Comparison of ENCODE assay signal across 8 cellular contexts in the genomic region with DNA sequence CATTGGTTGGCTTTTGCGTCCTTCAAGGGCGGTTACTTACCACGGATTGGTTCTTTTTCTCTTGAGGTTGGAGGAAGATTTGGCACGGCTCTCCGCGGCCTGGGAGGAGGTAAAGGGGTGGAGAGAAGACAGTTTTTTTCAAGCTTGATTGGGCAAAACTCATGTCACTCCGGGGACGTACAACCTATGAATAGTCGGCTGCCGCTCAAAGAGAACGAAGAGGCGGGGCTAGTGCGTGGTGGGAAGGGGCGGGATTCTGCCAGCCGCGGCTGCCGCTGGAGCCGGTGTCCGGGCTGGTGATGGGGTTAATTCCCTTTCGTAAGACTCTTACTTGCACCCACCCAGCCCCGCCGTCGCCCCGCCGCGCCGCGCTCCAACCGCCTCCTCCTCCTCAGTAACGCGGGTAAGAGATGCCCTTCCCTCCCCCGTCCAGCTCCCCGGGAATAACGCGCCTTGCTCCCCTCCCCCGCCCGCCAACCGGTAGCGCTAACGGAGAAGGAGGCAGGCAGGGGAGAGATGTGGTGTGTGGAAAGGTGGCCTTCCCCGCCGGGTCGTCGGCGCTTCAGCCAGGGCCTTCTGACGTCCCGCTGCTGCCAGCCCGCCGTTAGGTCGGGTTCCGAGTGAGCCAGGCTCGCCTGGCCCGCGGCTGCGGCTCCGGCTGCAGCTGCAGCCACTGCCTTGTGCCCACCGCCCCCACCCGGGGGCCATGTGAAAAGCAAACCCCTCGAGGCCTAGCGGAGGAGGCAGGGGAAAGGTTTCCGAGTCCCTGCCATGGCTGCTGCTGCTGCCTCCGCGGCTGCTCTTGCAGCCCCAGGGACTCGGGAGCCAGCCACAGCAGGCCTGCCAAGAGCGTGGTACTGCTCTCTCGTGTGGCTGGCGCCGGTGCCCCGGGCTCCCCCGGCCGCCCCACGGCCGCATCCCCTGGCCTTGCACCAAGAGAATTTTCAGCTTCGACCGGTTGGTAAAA. TPM values are rescaled to one million over a fixed set of nuclear protein-coding genes. Genes with fewer than 3 reads are reported as not detected.
DNase-seq lines count a peak whose midpoint lies in the region; ATAC-seq and TF ChIP-seq lines count a peak whose summit lies in the region.

A gene (plus strand): TSS at position 254 of the 967 bp plus-strand sequence. CDS start 73,362 bp downstream, outside the sequence.

- H3K27ac ChIP-seq in RWPE2 (ENCODE audit: poor library complexity, severe bottlenecking): peak within 1 kb of the TSS; percentile 83

- intact Hi-C loops in activated T-helper 2 cell treated with anti-CD3 and anti-CD28 coated beads, Interferon-gamma antibody, Interleukin-2, Interleukin-4, amounts not matched to agents 10 μg/mL and 5 μg/mL and 100 μg/mL, durations not matched to agents 14 hours and 24 hours and 36 hours (cut with micrococcal nuclease): loop anchor here (1.0 to 10.0 kb wide), 9 partner anchors 15 to 793 kb away; a partner anchor contains a TSS

- H3K4me3 Mint-ChIP-seq in activated T-helper 2 cell treated with anti-CD3 and anti-CD28 coated beads, Interferon-gamma antibody, Interleukin-2, Interleukin-4, amounts not matched to agents 10 μg/mL and 5 μg/mL and 100 μg/mL, durations not matched to agents 14 hours and 24 hours and 36 hours (ENCODE audit: low read depth): no peak within 1 kb of the TSS
- no peak within 1 kb of the TSS for H3K4me3 Mint-ChIP-seq in naive thymus-derived CD8-positive, alpha-beta T cell

- H3K27me3 ChIP-seq in RWPE2 (ENCODE audit: insufficient read depth, poor library complexity, severe bottlenecking): no peaks in the 10 kb centered on the region

- peaks cover 11% of the 10 kb centered on the region; the same call in 1 of the 2 replicates for H3K36me3 ChIP-seq in RWPE2 (ENCODE audit: low read depth)

- peaks cover 27% of the 10 kb centered on the region for H3K4me1 Mint-ChIP-seq in activated T-helper 2 cell treated with anti-CD3 and anti-CD28 coated beads, Interferon-gamma antibody, Interleukin-2, Interleukin-4, amounts not matched to agents 10 μg/mL and 5 μg/mL and 100 μg/mL, durations not matched to agents 14 hours and 24 hours and 36 hours (ENCODE audit: low read depth)
- H3K4me1 Mint-ChIP-seq in naive thymus-derived CD8-positive, alpha-beta T cell: peaks cover 3 to 44% (median 31%) of the 10 kb centered on the region in 4 donors

- H3K27me3 Mint-ChIP-seq in activated T-helper 2 cell treated with anti-CD3 and anti-CD28 coated beads, Interferon-gamma antibody, Interleukin-2, Interleukin-4, amounts not matched to agents 10 μg/mL and 5 μg/mL and 100 μg/mL, durations not matched to agents 14 hours and 24 hours and 36 hours (ENCODE audit: low read depth): no peaks in the 10 kb centered on the region
- H3K27me3 Mint-ChIP-seq in naive thymus-derived CD8-positive, alpha-beta T cell: no peaks in the 10 kb centered on the region

- no peaks in the 10 kb centered on the region for H3K9me3 Mint-ChIP-seq in activated T-helper 2 cell treated with anti-CD3 and anti-CD28 coated beads, Interferon-gamma antibody, Interleukin-2, Interleukin-4, amounts not matched to agents 10 μg/mL and 5 μg/mL and 100 μg/mL, durations not matched to agents 14 hours and 24 hours and 36 hours
- H3K9me3 Mint-ChIP-seq in naive thymus-derived CD8-positive, alpha-beta T cell: no peaks in the 10 kb centered on the region

- peaks cover 13% of the 10 kb centered on the region for H3K36me3 Mint-ChIP-seq in activated T-helper 2 cell treated with anti-CD3 and anti-CD28 coated beads, Interferon-gamma antibody, Interleukin-2, Interleukin-4, amounts not matched to agents 10 μg/mL and 5 μg/mL and 100 μg/mL, durations not matched to agents 14 hours and 24 hours and 36 hours (ENCODE audit: low read depth)
- no peaks in the 10 kb centered on the region for H3K36me3 Mint-ChIP-seq in naive thymus-derived CD8-positive, alpha-beta T cell

- TF ChIP-seq CTCF in RWPE2 (IDR thresholded peaks at IDR 0.05; ENCODE audit: poor library complexity, severe bottlenecking) (peak; percentile 39), fibroblast of mammary gland (conservative IDR thresholded peaks at IDR 0.05; ENCODE audit: control insufficient read depth, insufficient read depth, low read depth, low read length) (no peak)

- no peak within 1 kb of the TSS for H3K27ac Mint-ChIP-seq in activated T-helper 2 cell treated with anti-CD3 and anti-CD28 coated beads, Interferon-gamma antibody, Interleukin-2, Interleukin-4, amounts not matched to agents 10 μg/mL and 5 μg/mL and 100 μg/mL, durations not matched to agents 14 hours and 24 hours and 36 hours
- peak within 1 kb of the TSS in 8 of 10 donors; percentile 24 to 94 (median 84) for H3K27ac Mint-ChIP-seq in naive thymus-derived CD8-positive, alpha-beta T cell

- no peaks in the 10 kb centered on the region for H3K9me3 ChIP-seq in RWPE2 (ENCODE audit: severe bottlenecking)

- H3K4me3 ChIP-seq in RWPE2 (ENCODE audit: severe bottlenecking) (peak within 1 kb of the TSS; percentile 51), fibroblast of mammary gland (ENCODE audit: control insufficient read depth, low read depth, low read length) (peak within 1 kb of the TSS; percentile 74)

- DNase-seq in ELR (ENCODE audit: low read depth) (peak; percentile 100), H4 (ENCODE audit: low spot score) (peak; percentile 99), LoVo (ENCODE audit: low spot score) (peak; percentile 98), RWPE2 (ENCODE audit: low spot score) (peak; percentile 96), fibroblast of mammary gland (ENCODE audit: low read depth) (peak; percentile 100)
- DNase-seq in activated T-helper 2 cell treated with anti-CD3 and anti-CD28 coated beads, Interferon-gamma antibody, Interleukin-2, Interleukin-4, amounts not matched to agents 10 μg/mL and 5 μg/mL and 100 μg/mL, durations not matched to agents 14 hours and 24 hours and 36 hours (ENCODE audit: low spot score): peak; percentile 96
- peak in 9 of 10 donors; percentile 80 to 98 (median 95) for DNase-seq in naive thymus-derived CD8-positive, alpha-beta T cell
- peak; percentile 78 to 98 (median 93) for DNase-seq in stimulated activated naive CD4-positive, alpha-beta T cell (lab: John Stamatoyannopoulos, UW)

- peaks cover 17% of the 10 kb centered on the region for H3K4me1 ChIP-seq in RWPE2 (ENCODE audit: insufficient read depth, poor library complexity, severe bottlenecking)

- POLR2A ChIA-PET in naive thymus-derived CD8-positive, alpha-beta T cell (lab: Charles Lee): interaction anchor here (0.5 to 2.4 kb wide), 16 partner anchors 12 to 1410 kb away, joined by 3 to 14 read pairs (median 5); a partner anchor contains a TSS

- peak; percentile 78 for ATAC-seq in RWPE2 (ENCODE audit: low read depth)
- ATAC-seq in naive thymus-derived CD8-positive, alpha-beta T cell: peak; percentile 80 to 81

RNA-seq across cellular contexts. Expression of the gene that starts here (rescaled TPM):
- 8.7 and 11.5 TPM in 2 replicates for total RNA-seq in H4 (2014; rRNA removed; shearing (Covaris generic))
- total RNA-seq in activated T-helper 2 cell treated with anti-CD3 and anti-CD28 coated beads, Interferon-gamma antibody, Interleukin-2, Interleukin-4, amounts not matched to agents 10 μg/mL and 5 μg/mL and 100 μg/mL, durations not matched to agents 14 hours and 24 hours and 36 hours: 47.8 and 49.2 TPM in 2 replicates
- 10 to 100 TPM; 49.3 to 50.7 TPM for total RNA-seq in naive thymus-derived CD8-positive, alpha-beta T cell
- 10 to 100 TPM; 12.5 to 26.2 (median 23.7) TPM for polyA plus RNA-seq in naive thymus-derived CD8-positive, alpha-beta T cell

Comparison
In these comparisons a context has a peak if more than half of its experiments do, and no peak if none do; other contexts are left out.
1. Peak in every context shown above with its lines: DNase-seq, ATAC-seq, H3K4me3 ChIP-seq and H3K27ac ChIP-seq.